ENCODE assay signal across 16 cellular contexts in genomic region chr20:32523613-32524218, GRCh38.
DNase-seq lines count a peak whose midpoint lies in the region; ATAC-seq lines count a peak whose summit lies in the region.
"Had no signal": no experiment of that assay in that cellular context is flagged by ENCODE, and none has a peak within 500 bp of the region (broad histone marks: within the 10 kb centered on the region; RNA-seq: fewer than 3 reads in every experiment).

No MANE protein-coding gene starts in this region.

- no peak for ATAC-seq in right cardiac atrium
- ATAC-seq in GM21528 (IDR thresholded peaks at IDR 0.05; ENCODE audit: low FRiP score, unreplicated experiment), result no peak
- ATAC-seq in HG02870 (IDR thresholded peaks at IDR 0.05; ENCODE audit: unreplicated experiment), result no peak

- H3K27ac ChIP-seq in right cardiac atrium (ENCODE audit: low read length), result no peak overlapping the region
- H3K27ac ChIP-seq: A549, esophagus muscularis mucosa, SK-N-MC, tibial artery had no signal

- H3K27ac Mint-ChIP-seq in T-helper 2 cell treated with Interferon-gamma antibody and Interleukin-4, amounts not matched to agents 5 μg/mL and 100 μg/mL, for 36 hours, result peak overlapping the region; percentile 15
- peak overlapping the region; percentile 18 for H3K27ac Mint-ChIP-seq in dendritic cell treated with granulocyte-macrophage colony-stimulating factor and Interleukin-4, amounts not matched to agents 40 ng/mL and 50 ng/mL, for 4 days

- H3K9me3 ChIP-seq in NT2/D1 (ENCODE audit: insufficient read depth, low read length) (no peaks in the 10 kb centered on the region), right cardiac atrium (ENCODE audit: control insufficient read depth, low read length) (no peaks in the 10 kb centered on the region)
- H3K9me3 ChIP-seq: A549, esophagus muscularis mucosa, tibial artery had no signal

- DNase-seq in T-helper 2 cell treated with Interferon-gamma antibody and Interleukin-4, amounts not matched to agents 5 μg/mL and 100 μg/mL, for 36 hours (ENCODE audit: low spot score), result no peak
- DNase-seq in T-helper 2 cell (no peak), NT2/D1 (ENCODE audit: low read depth, low spot score) (no peak), posterior vena cava (ENCODE audit: low spot score) (peak; percentile 76), right cardiac atrium (no peak)
- DNase-seq: central memory CD4-positive, alpha-beta T cell; hypothalamus; Kasumi-1; NCI-H2029 treated with DMSO at 0.1 percent for 48 hours; tibial artery had no signal

- H3K27me3 Mint-ChIP-seq in T-helper 2 cell treated with Interferon-gamma antibody and Interleukin-4, amounts not matched to agents 5 μg/mL and 100 μg/mL, for 36 hours (ENCODE audit: low read depth), result no peaks in the 10 kb centered on the region
- H3K27me3 Mint-ChIP-seq in dendritic cell treated with granulocyte-macrophage colony-stimulating factor and Interleukin-4, amounts not matched to agents 40 ng/mL and 50 ng/mL, for 4 days, result peaks cover 14% of the 10 kb centered on the region

- H3K4me1 ChIP-seq in NT2/D1 (ENCODE audit: insufficient read depth, insufficient read length) (peaks cover 27% of the 10 kb centered on the region), right cardiac atrium (ENCODE audit: control insufficient read depth, insufficient read depth, low read length) (peaks cover under 1% of the 10 kb centered on the region)
- H3K4me1 ChIP-seq: A549 had no signal

- H3K4me3 ChIP-seq in NT2/D1 (ENCODE audit: insufficient read length, low read depth) (no peak overlapping the region), right cardiac atrium (ENCODE audit: low read length) (no peak overlapping the region)
- H3K4me3 ChIP-seq: A549, esophagus muscularis mucosa, SK-N-MC, tibial artery had no signal

- intact Hi-C loops in dendritic cell treated with granulocyte-macrophage colony-stimulating factor and Interleukin-4, amounts not matched to agents 40 ng/mL and 50 ng/mL, for 4 days (cut with micrococcal nuclease), result no loop called here
- intact Hi-C loops in posterior vena cava (cut with DNase I) (loop anchor here in 1 of 2 donors (2.0 to 10.0 kb wide), 2 partner anchors 127 to 261 kb away; no protein-coding TSS in a partner anchor), right cardiac atrium (cut with DNase I) (loop anchor here in 2 of 4 donors (5.0 to 10.0 kb wide), 2 partner anchors 61 to 129 kb away; partner anchors contain the start of gene NOL4L (in 1 of the 2))

- H3K27me3 ChIP-seq in NT2/D1 (ENCODE audit: insufficient read depth, insufficient read length) (no peaks in the 10 kb centered on the region), right cardiac atrium (ENCODE audit: control insufficient read depth, insufficient read depth) (no peaks in the 10 kb centered on the region)
- H3K27me3 ChIP-seq: esophagus muscularis mucosa had no signal

- H3K36me3 Mint-ChIP-seq in T-helper 2 cell treated with Interferon-gamma antibody and Interleukin-4, amounts not matched to agents 5 μg/mL and 100 μg/mL, for 36 hours (ENCODE audit: low read depth), result peaks cover 38% of the 10 kb centered on the region
- H3K36me3 Mint-ChIP-seq in dendritic cell treated with granulocyte-macrophage colony-stimulating factor and Interleukin-4, amounts not matched to agents 40 ng/mL and 50 ng/mL, for 4 days (ENCODE audit: low read depth), result peaks cover 45% of the 10 kb centered on the region

- H3K4me3 Mint-ChIP-seq in T-helper 2 cell treated with Interferon-gamma antibody and Interleukin-4, amounts not matched to agents 5 μg/mL and 100 μg/mL, for 36 hours, result no peak overlapping the region
- H3K4me3 Mint-ChIP-seq in dendritic cell treated with granulocyte-macrophage colony-stimulating factor and Interleukin-4, amounts not matched to agents 40 ng/mL and 50 ng/mL, for 4 days, result no peak overlapping the region

- no peaks in the 10 kb centered on the region for H3K9me3 Mint-ChIP-seq in T-helper 2 cell treated with Interferon-gamma antibody and Interleukin-4, amounts not matched to agents 5 μg/mL and 100 μg/mL, for 36 hours
- no peaks in the 10 kb centered on the region for H3K9me3 Mint-ChIP-seq in dendritic cell treated with granulocyte-macrophage colony-stimulating factor and Interleukin-4, amounts not matched to agents 40 ng/mL and 50 ng/mL, for 4 days

- H3K4me1 Mint-ChIP-seq in T-helper 2 cell treated with Interferon-gamma antibody and Interleukin-4, amounts not matched to agents 5 μg/mL and 100 μg/mL, for 36 hours (ENCODE audit: low read depth), result peaks cover 43% of the 10 kb centered on the region
- peaks cover 66% of the 10 kb centered on the region for H3K4me1 Mint-ChIP-seq in dendritic cell treated with granulocyte-macrophage colony-stimulating factor and Interleukin-4, amounts not matched to agents 40 ng/mL and 50 ng/mL, for 4 days (ENCODE audit: low read depth)

- peak overlapping the region; percentile 67 for H3K9ac ChIP-seq in NT2/D1 (ENCODE audit: insufficient read length, low read depth)

- 58% methylated on average over 7 of the region's 7 CpGs for WGBS in right cardiac atrium

- peaks cover 14% of the 10 kb centered on the region for H3K36me3 ChIP-seq in NT2/D1 (ENCODE audit: insufficient read depth, insufficient read length, low read length)
- H3K36me3 ChIP-seq: tibial artery had no signal
